Comparison of ENCODE assay signal across 1 cellular context in the genomic region with DNA sequence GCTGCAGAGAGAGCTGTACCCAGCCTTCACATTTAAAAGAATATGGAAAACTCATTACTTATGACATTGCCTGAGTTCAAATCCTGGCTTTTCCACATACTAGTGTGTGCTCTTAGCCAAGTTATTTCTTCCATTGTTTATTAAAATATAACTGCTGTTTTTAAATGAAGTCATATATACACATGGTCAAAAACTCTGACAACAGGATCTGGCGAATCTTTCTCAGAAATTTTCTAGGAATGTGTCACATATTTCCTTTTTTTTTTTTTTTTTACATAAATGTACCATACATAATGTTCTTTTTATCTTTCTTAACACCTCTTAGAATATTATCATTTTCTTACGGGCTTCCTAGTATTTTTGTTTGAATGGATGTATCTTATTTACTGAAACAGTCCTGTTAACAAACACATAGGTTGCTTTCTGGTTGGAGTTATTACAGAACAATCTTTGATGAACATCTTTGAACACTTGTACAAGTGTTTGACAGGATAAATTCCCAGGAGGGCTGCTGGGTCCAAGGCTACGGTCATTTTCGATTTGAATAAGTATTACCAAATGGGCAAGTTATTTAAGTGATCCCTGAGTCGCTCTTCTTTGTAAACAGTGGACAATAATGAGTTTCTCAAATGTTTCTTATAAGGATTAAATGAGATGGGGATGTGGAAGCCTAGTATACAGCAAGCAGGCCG.
TF ChIP-seq lines count a peak whose summit lies in the region.

No MANE protein-coding gene starts in this region.

TF ChIP-seq in K562, 482 proteins besides CTCF, POLR2A, EP300 and RAD21 (continued from another document and continues in another):
- TF ChIP-seq IRF9 (tag; IDR thresholded peaks at IDR 0.05) (no peak), MBD1 (CRISPR knock-in tag; IDR thresholded peaks at IDR 0.05) (no peak), POLR2G (IDR thresholded peaks at IDR 0.05; ENCODE audit: low read depth, low read length) (no peak), MAFK (IDR thresholded peaks at IDR 0.05; ENCODE audit: low read length) (no peak), HCFC1 (IDR thresholded peaks at IDR 0.05; ENCODE audit: low read depth, low read length) (no peak), RFX1 (IDR thresholded peaks at IDR 0.05) (no peak), TCF3 (CRISPR knock-in tag; IDR thresholded peaks at IDR 0.05) (peak; percentile 59), JUN (IDR thresholded peaks at IDR 0.05; ENCODE audit: borderline replicate concordance, low read depth, low read length) (no peak), JUN (CRISPR knock-in tag; IDR thresholded peaks at IDR 0.05; ENCODE audit: borderline replicate concordance) (no peak), HMGXB4 (CRISPR knock-in tag; IDR thresholded peaks at IDR 0.05) (no peak), HMG20B (CRISPR knock-in tag; IDR thresholded peaks at IDR 0.05) (no peak), SMAD4 (CRISPR knock-in tag; conservative IDR thresholded peaks at IDR 0.05) (0 out of 2 replicates have a peak, but pooled peaks have one; percentile 3), ZNF146 (CRISPR knock-in tag; IDR thresholded peaks at IDR 0.05; ENCODE audit: unreplicated experiment) (no peak), ZKSCAN8 (CRISPR knock-in tag; IDR thresholded peaks at IDR 0.05) (peak; percentile 16; the same call in 1 of the 2 replicates), ZNF449 (CRISPR knock-in tag; IDR thresholded peaks at IDR 0.05) (no peak), RBM25 (IDR thresholded peaks at IDR 0.05; ENCODE audit: low read depth, low read length, severe bottlenecking) (peak; percentile 1), SMAD3 (CRISPR knock-in tag; conservative IDR thresholded peaks at IDR 0.05) (no peak), CBFA2T3 (IDR thresholded peaks at IDR 0.05) (peak; percentile 60), CREB1 (IDR thresholded peaks at IDR 0.05) (no peak), CREB1 (CRISPR knock-in tag; IDR thresholded peaks at IDR 0.05) (no peak), PKNOX1 (IDR thresholded peaks at IDR 0.05) (no peak), ZNF140 (CRISPR knock-in tag; IDR thresholded peaks at IDR 0.05) (0 out of 2 replicates have a peak, but pooled peaks have one; percentile 45), ZHX1 (conservative IDR thresholded peaks at IDR 0.05; ENCODE audit: low read length) (no peak), STAT5B (CRISPR knock-in tag; IDR thresholded peaks at IDR 0.05) (no peak), ZNF197 (CRISPR knock-in tag; IDR thresholded peaks at IDR 0.05; ENCODE audit: low read depth) (no peak), E2F3 (CRISPR knock-in tag; IDR thresholded peaks at IDR 0.05) (no peak), FOXJ3 (CRISPR knock-in tag; IDR thresholded peaks at IDR 0.05) (no peak), HDAC2 (IDR thresholded peaks at IDR 0.05) (no peak), RUNX1 (IDR thresholded peaks at IDR 0.05; ENCODE audit: low read depth) (no peak), STAG1 (CRISPR knock-in tag; IDR thresholded peaks at IDR 0.05; ENCODE audit: borderline replicate concordance) (no peak), ZNF695 (CRISPR knock-in tag; IDR thresholded peaks at IDR 0.05) (no peak), TAF7 (tag; IDR thresholded peaks at IDR 0.05) (no peak), LCOR (CRISPR knock-in tag; IDR thresholded peaks at IDR 0.05) (no peak), ZKSCAN1 (IDR thresholded peaks at IDR 0.05; ENCODE audit: low read depth, low read length) (no peak), JUNB (CRISPR knock-in tag; conservative IDR thresholded peaks at IDR 0.05) (no peak), SIRT6 (IDR thresholded peaks at IDR 0.05; ENCODE audit: low read depth, low read length) (no peak)
- TF ChIP-seq, protein P1, sequence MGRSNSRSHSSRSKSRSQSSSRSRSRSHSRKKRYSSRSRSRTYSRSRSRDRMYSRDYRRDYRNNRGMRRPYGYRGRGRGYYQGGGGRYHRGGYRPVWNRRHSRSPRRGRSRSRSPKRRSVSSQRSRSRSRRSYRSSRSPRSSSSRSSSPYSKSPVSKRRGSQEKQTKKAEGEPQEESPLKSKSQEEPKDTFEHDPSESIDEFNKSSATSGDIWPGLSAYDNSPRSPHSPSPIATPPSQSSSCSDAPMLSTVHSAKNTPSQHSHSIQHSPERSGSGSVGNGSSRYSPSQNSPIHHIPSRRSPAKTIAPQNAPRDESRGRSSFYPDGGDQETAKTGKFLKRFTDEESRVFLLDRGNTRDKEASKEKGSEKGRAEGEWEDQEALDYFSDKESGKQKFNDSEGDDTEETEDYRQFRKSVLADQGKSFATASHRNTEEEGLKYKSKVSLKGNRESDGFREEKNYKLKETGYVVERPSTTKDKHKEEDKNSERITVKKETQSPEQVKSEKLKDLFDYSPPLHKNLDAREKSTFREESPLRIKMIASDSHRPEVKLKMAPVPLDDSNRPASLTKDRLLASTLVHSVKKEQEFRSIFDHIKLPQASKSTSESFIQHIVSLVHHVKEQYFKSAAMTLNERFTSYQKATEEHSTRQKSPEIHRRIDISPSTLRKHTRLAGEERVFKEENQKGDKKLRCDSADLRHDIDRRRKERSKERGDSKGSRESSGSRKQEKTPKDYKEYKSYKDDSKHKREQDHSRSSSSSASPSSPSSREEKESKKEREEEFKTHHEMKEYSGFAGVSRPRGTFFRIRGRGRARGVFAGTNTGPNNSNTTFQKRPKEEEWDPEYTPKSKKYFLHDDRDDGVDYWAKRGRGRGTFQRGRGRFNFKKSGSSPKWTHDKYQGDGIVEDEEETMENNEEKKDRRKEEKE (IDR thresholded peaks at IDR 0.05; ENCODE audit: borderline replicate concordance in 1 of 2, control insufficient read depth in 1 of 2, low read depth in 2 of 2, low read length in 1 of 2), result no peak
- TF ChIP-seq, protein P2, sequence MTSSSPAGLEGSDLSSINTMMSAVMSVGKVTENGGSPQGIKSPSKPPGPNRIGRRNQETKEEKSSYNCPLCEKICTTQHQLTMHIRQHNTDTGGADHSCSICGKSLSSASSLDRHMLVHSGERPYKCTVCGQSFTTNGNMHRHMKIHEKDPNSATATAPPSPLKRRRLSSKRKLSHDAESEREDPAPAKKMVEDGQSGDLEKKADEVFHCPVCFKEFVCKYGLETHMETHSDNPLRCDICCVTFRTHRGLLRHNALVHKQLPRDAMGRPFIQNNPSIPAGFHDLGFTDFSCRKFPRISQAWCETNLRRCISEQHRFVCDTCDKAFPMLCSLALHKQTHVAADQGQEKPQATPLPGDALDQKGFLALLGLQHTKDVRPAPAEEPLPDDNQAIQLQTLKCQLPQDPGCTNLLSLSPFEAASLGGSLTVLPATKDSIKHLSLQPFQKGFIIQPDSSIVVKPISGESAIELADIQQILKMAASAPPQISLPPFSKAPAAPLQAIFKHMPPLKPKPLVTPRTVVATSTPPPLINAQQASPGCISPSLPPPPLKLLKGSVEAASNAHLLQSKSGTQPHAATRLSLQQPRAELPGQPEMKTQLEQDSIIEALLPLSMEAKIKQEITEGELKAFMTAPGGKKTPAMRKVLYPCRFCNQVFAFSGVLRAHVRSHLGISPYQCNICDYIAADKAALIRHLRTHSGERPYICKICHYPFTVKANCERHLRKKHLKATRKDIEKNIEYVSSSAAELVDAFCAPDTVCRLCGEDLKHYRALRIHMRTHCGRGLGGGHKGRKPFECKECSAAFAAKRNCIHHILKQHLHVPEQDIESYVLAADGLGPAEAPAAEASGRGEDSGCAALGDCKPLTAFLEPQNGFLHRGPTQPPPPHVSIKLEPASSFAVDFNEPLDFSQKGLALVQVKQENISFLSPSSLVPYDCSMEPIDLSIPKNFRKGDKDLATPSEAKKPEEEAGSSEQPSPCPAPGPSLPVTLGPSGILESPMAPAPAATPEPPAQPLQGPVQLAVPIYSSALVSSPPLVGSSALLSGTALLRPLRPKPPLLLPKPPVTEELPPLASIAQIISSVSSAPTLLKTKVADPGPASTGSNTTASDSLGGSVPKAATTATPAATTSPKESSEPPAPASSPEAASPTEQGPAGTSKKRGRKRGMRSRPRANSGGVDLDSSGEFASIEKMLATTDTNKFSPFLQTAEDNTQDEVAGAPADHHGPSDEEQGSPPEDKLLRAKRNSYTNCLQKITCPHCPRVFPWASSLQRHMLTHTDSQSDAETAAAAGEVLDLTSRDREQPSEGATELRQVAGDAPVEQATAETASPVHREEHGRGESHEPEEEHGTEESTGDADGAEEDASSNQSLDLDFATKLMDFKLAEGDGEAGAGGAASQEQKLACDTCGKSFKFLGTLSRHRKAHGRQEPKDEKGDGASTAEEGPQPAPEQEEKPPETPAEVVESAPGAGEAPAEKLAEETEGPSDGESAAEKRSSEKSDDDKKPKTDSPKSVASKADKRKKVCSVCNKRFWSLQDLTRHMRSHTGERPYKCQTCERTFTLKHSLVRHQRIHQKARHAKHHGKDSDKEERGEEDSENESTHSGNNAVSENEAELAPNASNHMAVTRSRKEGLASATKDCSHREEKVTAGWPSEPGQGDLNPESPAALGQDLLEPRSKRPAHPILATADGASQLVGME (CRISPR knock-in tag; IDR thresholded peaks at IDR 0.05), result no peak
- TF ChIP-seq, protein P3, sequence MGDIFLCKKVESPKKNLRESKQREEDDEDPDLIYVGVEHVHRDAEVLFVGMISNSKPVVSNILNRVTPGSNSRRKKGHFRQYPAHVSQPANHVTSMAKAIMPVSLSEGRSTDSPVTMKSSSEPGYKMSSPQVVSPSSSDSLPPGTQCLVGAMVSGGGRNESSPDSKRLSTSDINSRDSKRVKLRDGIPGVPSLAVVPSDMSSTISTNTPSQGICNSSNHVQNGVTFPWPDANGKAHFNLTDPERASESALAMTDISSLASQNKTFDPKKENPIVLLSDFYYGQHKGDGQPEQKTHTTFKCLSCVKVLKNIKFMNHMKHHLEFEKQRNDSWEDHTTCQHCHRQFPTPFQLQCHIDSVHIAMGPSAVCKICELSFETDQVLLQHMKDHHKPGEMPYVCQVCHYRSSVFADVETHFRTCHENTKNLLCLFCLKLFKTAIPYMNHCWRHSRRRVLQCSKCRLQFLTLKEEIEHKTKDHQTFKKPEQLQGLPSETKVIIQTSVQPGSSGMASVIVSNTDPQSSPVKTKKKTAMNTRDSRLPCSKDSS (IDR thresholded peaks at IDR 0.05; ENCODE audit: low read depth, partially characterized antibody), result no peak
